In the genomic region with DNA sequence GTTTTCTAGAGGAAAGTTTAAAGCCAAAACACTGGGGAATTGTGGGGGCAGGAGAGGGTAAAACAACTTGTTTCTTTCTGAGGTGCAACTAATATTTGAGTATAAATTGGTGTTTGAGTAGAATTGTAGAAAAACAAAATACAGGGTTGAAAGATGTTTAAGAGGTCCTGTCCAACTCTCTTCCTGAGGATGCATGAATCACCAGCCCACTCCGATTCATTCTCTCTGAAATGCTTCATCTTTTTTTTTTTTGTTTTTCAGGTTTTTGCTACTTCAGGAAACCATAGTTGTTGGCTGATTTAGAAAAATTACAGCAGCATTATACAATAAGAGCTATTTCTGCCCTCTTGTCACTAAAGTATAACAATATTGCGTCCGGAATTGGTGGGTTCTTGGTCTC, we compare ENCODE assay signal across 13 cellular contexts. TPM values are rescaled to one million over a fixed set of nuclear protein-coding genes. Genes with fewer than 3 reads are reported as not detected.
DNase-seq lines count a peak whose midpoint lies in the region; ATAC-seq and TF ChIP-seq lines count a peak whose summit lies in the region.
"Had no signal": no experiment of that assay in that cellular context is flagged by ENCODE, and none has a peak within 500 bp of the region (broad histone marks: within the 10 kb centered on the region; RNA-seq: fewer than 3 reads in every experiment).

No MANE protein-coding gene starts in this region.

- ATAC-seq in activated naive CD4-positive, alpha-beta T cell treated with anti-CD3 and anti-CD28 coated beads, Interleukin-2, amount 50 U/mL, for 72 hours: no peak

- no peaks in the 10 kb centered on the region for H3K36me3 ChIP-seq in smooth muscle cell (ENCODE audit: low read depth)
- H3K36me3 ChIP-seq: BE2C had no signal

- H3K79me2 ChIP-seq in smooth muscle cell (ENCODE audit: low read depth): no peaks in the 10 kb centered on the region
- H3K79me2 ChIP-seq: parathyroid adenoma had no signal

- no peak overlapping the region for H2AFZ ChIP-seq in smooth muscle cell (ENCODE audit: low read depth)

- no peak for DNase-seq in activated naive CD4-positive, alpha-beta T cell treated with anti-CD3 and anti-CD28 coated beads, Interleukin-2, amount 10 ng/mL, durations not matched to agents 7 days and 5 days
- DNase-seq in activated naive CD4-positive, alpha-beta T cell treated with anti-CD3 and anti-CD28 coated beads, Interleukin-2, amount 50 U/mL, for 72 hours (ENCODE audit: low spot score in 2 of 2): no peak
- DNase-seq in KG1 (lab: John Stamatoyannopoulos, UW) (peak; percentile 54), dermis microvascular lymphatic vessel endothelial cell (ENCODE audit: low read depth in 2 of 2) (peak; percentile 50 to 90), smooth muscle cell (lab: John Stamatoyannopoulos, UW; ENCODE audit: unreplicated experiment) (no peak), NCI-H1105 (lab: John Stamatoyannopoulos, UW) (no peak), HCEC 1CT (no peak)
- DNase-seq in stimulated activated CD4-positive, alpha-beta T cell treated with anti-CD3 and anti-CD28 coated beads, Interleukin-2, amount 100 ng/mL, for 24 hours: no peak
- DNase-seq: BE2C, body of pancreas, mammary epithelial cell, NCI-H446 treated with DMSO at 0.1 percent for 48 hours had no signal

- TF ChIP-seq CTCF in smooth muscle cell (IDR thresholded peaks at IDR 0.05; ENCODE audit: borderline replicate concordance, insufficient read depth, poor library complexity, severe bottlenecking): no peak

- peak overlapping the region; percentile 78 for H3K27ac ChIP-seq in smooth muscle cell (ENCODE audit: low read depth)
- H3K27ac ChIP-seq: parathyroid adenoma had no signal

- peaks cover 9% of the 10 kb centered on the region for H3K4me1 ChIP-seq in smooth muscle cell (ENCODE audit: low read depth)
- H3K4me1 ChIP-seq: BE2C, parathyroid adenoma had no signal

- no peak overlapping the region for H3K4me3 ChIP-seq in smooth muscle cell
- H3K4me3 ChIP-seq: body of pancreas had no signal

- no peaks in the 10 kb centered on the region for H3K27me3 ChIP-seq in smooth muscle cell (ENCODE audit: low read depth)
- H3K27me3 ChIP-seq: BE2C, body of pancreas had no signal

- no peaks in the 10 kb centered on the region for H3K9me3 ChIP-seq in smooth muscle cell (replicated peaks; ENCODE audit: low read depth)
- H3K9me3 ChIP-seq: BE2C, body of pancreas had no signal

- H3K27me3 Mint-ChIP-seq in activated naive CD4-positive, alpha-beta T cell treated with anti-CD3 and anti-CD28 coated beads, Interleukin-2, amount 10 ng/mL, durations not matched to agents 7 days and 5 days: no peaks in the 10 kb centered on the region

- peaks cover 30% of the 10 kb centered on the region for H3K4me1 Mint-ChIP-seq in activated naive CD4-positive, alpha-beta T cell treated with anti-CD3 and anti-CD28 coated beads, Interleukin-2, amount 10 ng/mL, durations not matched to agents 7 days and 5 days

- H4K20me1 ChIP-seq in smooth muscle cell (ENCODE audit: low read depth): no peaks in the 10 kb centered on the region

- no peak overlapping the region for H3K4me3 Mint-ChIP-seq in activated naive CD4-positive, alpha-beta T cell treated with anti-CD3 and anti-CD28 coated beads, Interleukin-2, amount 10 ng/mL, durations not matched to agents 7 days and 5 days

- peak overlapping the region; percentile 17 for H3K27ac Mint-ChIP-seq in activated naive CD4-positive, alpha-beta T cell treated with anti-CD3 and anti-CD28 coated beads, Interleukin-2, amount 10 ng/mL, durations not matched to agents 7 days and 5 days
- peak overlapping the region in 1 of 2 donors; percentile 55 for H3K27ac Mint-ChIP-seq in activated naive CD4-positive, alpha-beta T cell treated with anti-CD3 and anti-CD28 coated beads, Interleukin-2, amount 50 U/mL, for 72 hours

- CTCF ChIA-PET in activated naive CD4-positive, alpha-beta T cell treated with anti-CD3 and anti-CD28 coated beads, Interleukin-2, amount 10 ng/mL, durations not matched to agents 7 days and 5 days (lab: Charles Lee): interaction anchor here (1.0 kb wide), 1 partner anchor 121 kb away, joined by 3 read pairs; no protein-coding TSS in a partner anchor

- WGBS in smooth muscle cell (ENCODE audit: low lambda C conversion rate): 67% methylated on average over 3 of the region's 3 CpGs

- H3F3A ChIP-seq in smooth muscle cell (ENCODE audit: low read depth): peaks cover 6% of the 10 kb centered on the region

- no peak overlapping the region for H3K9ac ChIP-seq in smooth muscle cell (ENCODE audit: low read depth)
- H3K9ac ChIP-seq: parathyroid adenoma had no signal

- H3K4me2 ChIP-seq in smooth muscle cell: peak overlapping the region; percentile 16

- no peaks in the 10 kb centered on the region for H3K36me3 Mint-ChIP-seq in activated naive CD4-positive, alpha-beta T cell treated with anti-CD3 and anti-CD28 coated beads, Interleukin-2, amount 10 ng/mL, durations not matched to agents 7 days and 5 days
- H3K36me3 Mint-ChIP-seq in activated naive CD4-positive, alpha-beta T cell treated with anti-CD3 and anti-CD28 coated beads, Interleukin-2, amount 50 U/mL, for 72 hours: peaks cover 0 to 6% of the 10 kb centered on the region in 2 donors

- no peaks in the 10 kb centered on the region for H3K9me3 Mint-ChIP-seq in activated naive CD4-positive, alpha-beta T cell treated with anti-CD3 and anti-CD28 coated beads, Interleukin-2, amount 10 ng/mL, durations not matched to agents 7 days and 5 days
- H3K9me3 Mint-ChIP-seq in activated naive CD4-positive, alpha-beta T cell treated with anti-CD3 and anti-CD28 coated beads, Interleukin-2, amount 50 U/mL, for 72 hours: peaks cover 0 to 4% of the 10 kb centered on the region in 2 donors

RNA-seq across cellular contexts. Expression of gene TMC1, which starts 42.4 kb away (rescaled TPM):
- total RNA-seq in activated naive CD4-positive, alpha-beta T cell treated with anti-CD3 and anti-CD28 coated beads, Interleukin-2, amount 50 U/mL, for 72 hours: not detected
- total RNA-seq in dermis microvascular lymphatic vessel endothelial cell (0.25 and 0.26 TPM in 2 replicates), smooth muscle cell (0.09 TPM in 1 of 2 replicates, not detected in the other)
- not detected in 2 replicates for polyA plus RNA-seq in smooth muscle cell
- total RNA-seq: body of pancreas, mammary epithelial cell had no signal

Comparison
In these comparisons a context has a peak if more than half of its experiments do, and no peak if none do; other contexts are left out.
1. DNase-seq: peak in KG1 (single experiment) and dermis microvascular lymphatic vessel endothelial cell (2 of 2); none in activated naive CD4-positive, alpha-beta T cell treated with anti-CD3 and anti-CD28 coated beads, Interleukin-2, amount 10 ng/mL, durations not matched to agents 7 days and 5 days (single experiment), activated naive CD4-positive, alpha-beta T cell treated with anti-CD3 and anti-CD28 coated beads, Interleukin-2, amount 50 U/mL, for 72 hours (0 of 2), smooth muscle cell (single experiment), NCI-H1105 (single experiment), HCEC 1CT (single experiment) and stimulated activated CD4-positive, alpha-beta T cell treated with anti-CD3 and anti-CD28 coated beads, Interleukin-2, amount 100 ng/mL, for 24 hours (0 of 2).